17 cellular contexts compared by ENCODE assay signal in genomic region chr2:71370015-71370414, GRCh38. TPM values are rescaled to one million over a fixed set of nuclear protein-coding genes. Genes with fewer than 3 reads are reported as not detected.
DNase-seq lines count a peak whose midpoint lies in the region; ATAC-seq and TF ChIP-seq lines count a peak whose summit lies in the region.
"Had no signal": no experiment of that assay in that cellular context is flagged by ENCODE, and none has a peak within 500 bp of the region (broad histone marks: within the 10 kb centered on the region; RNA-seq: fewer than 3 reads in every experiment).

No MANE protein-coding gene starts in this region.

- H3K4me1 ChIP-seq in psoas muscle: no peaks in the 10 kb centered on the region
- H3K4me1 ChIP-seq: Caco-2 had no signal

- no peaks in the 10 kb centered on the region for H3K9me3 Mint-ChIP-seq in natural killer cell
- H3K9me3 Mint-ChIP-seq in natural killer cell treated with Interleukin-12 subunit alpha and Interleukin-12 subunit beta and Interleukin-15 and Interleukin-18, amount 100 ng/mL, for 72 hours: no peaks in the 10 kb centered on the region
- H3K9me3 Mint-ChIP-seq: CD4-positive, alpha-beta memory T cell had no signal

- ATAC-seq in natural killer cell (no peak), T-helper 17 cell (no peak), psoas muscle (no peak), GM21528 (IDR thresholded peaks at IDR 0.05; ENCODE audit: low FRiP score, unreplicated experiment) (no peak)
- ATAC-seq in natural killer cell treated with Interleukin-12 subunit alpha and Interleukin-12 subunit beta and Interleukin-15 and Interleukin-18, amount 100 ng/mL, for 72 hours: no peak

- H3K27ac ChIP-seq in psoas muscle: peak overlapping the region; percentile 36
- H3K27ac ChIP-seq: GM23248 had no signal

- H3K27ac Mint-ChIP-seq in natural killer cell (peak overlapping the region; percentile 3 to 40), T-helper 17 cell (peak overlapping the region; percentile 27)
- no peak overlapping the region for H3K27ac Mint-ChIP-seq in natural killer cell treated with Interleukin-12 subunit alpha and Interleukin-12 subunit beta and Interleukin-15 and Interleukin-18, amount 100 ng/mL, for 72 hours

- intact Hi-C loops in natural killer cell (cut with micrococcal nuclease): no loop called here
- intact Hi-C loops in psoas muscle (cut with DNase I): no loop called here

- H3K4me3 Mint-ChIP-seq in natural killer cell (no peak overlapping the region), T-helper 17 cell (no peak overlapping the region)
- H3K4me3 Mint-ChIP-seq in natural killer cell treated with Interleukin-12 subunit alpha and Interleukin-12 subunit beta and Interleukin-15 and Interleukin-18, amount 100 ng/mL, for 72 hours: no peak overlapping the region
- H3K4me3 Mint-ChIP-seq: CD4-positive, alpha-beta memory T cell had no signal

- H3K27me3 Mint-ChIP-seq in natural killer cell (ENCODE audit: low read depth in 2 of 2): no peaks in the 10 kb centered on the region
- no peaks in the 10 kb centered on the region for H3K27me3 Mint-ChIP-seq in natural killer cell treated with Interleukin-12 subunit alpha and Interleukin-12 subunit beta and Interleukin-15 and Interleukin-18, amount 100 ng/mL, for 72 hours
- no peaks in the 10 kb centered on the region for H3K27me3 Mint-ChIP-seq in T-helper 17 cell
- H3K27me3 Mint-ChIP-seq: CD4-positive, alpha-beta memory T cell had no signal

- H3K9me3 ChIP-seq in T-helper 17 cell (ENCODE audit: control insufficient read depth, low read length, poor library complexity, severe bottlenecking): no peaks in the 10 kb centered on the region
- no peaks in the 10 kb centered on the region for H3K9me3 ChIP-seq in psoas muscle
- H3K9me3 ChIP-seq: Caco-2 had no signal

- WGBS in psoas muscle, 3 donors: 78 to 87% (median 80%) methylated on average over 2 of the region's 2 CpGs

- no peaks in the 10 kb centered on the region for H3K36me3 Mint-ChIP-seq in natural killer cell
- peaks cover 12% of the 10 kb centered on the region for H3K36me3 Mint-ChIP-seq in natural killer cell treated with Interleukin-12 subunit alpha and Interleukin-12 subunit beta and Interleukin-15 and Interleukin-18, amount 100 ng/mL, for 72 hours
- H3K36me3 Mint-ChIP-seq in T-helper 17 cell (ENCODE audit: low read depth): peaks cover 2% of the 10 kb centered on the region

- TF ChIP-seq CTCF in natural killer cell (IDR thresholded peaks at IDR 0.05) (no peak), psoas muscle (IDR thresholded peaks at IDR 0.05) (no peak)

- no peaks in the 10 kb centered on the region for H3K27me3 ChIP-seq in psoas muscle (ENCODE audit: insufficient read depth in 3 of 3, low read length in 2 of 3)

- peaks cover 7 to 15% of the 10 kb centered on the region in 2 donors for H3K4me1 Mint-ChIP-seq in natural killer cell
- peaks cover 6 to 11% of the 10 kb centered on the region in 2 donors for H3K4me1 Mint-ChIP-seq in natural killer cell treated with Interleukin-12 subunit alpha and Interleukin-12 subunit beta and Interleukin-15 and Interleukin-18, amount 100 ng/mL, for 72 hours (ENCODE audit: low read depth in 2 of 2)
- H3K4me1 Mint-ChIP-seq in T-helper 17 cell: peaks cover 18% of the 10 kb centered on the region

- DNase-seq in natural killer cell (no peak), T-helper 17 cell (no peak), psoas muscle (no peak), GDM1 (lab: John Stamatoyannopoulos, UW) (no peak)
- DNase-seq in natural killer cell treated with Interleukin-12 subunit alpha and Interleukin-12 subunit beta and Interleukin-15 and Interleukin-18, amount 100 ng/mL, for 72 hours (ENCODE audit: low spot score): no peak
- DNase-seq: 8988T; C1 segment of cervical spinal cord; Caco-2; CD4-positive, alpha-beta memory T cell; DMS 273 treated with DMSO at 0.1 percent for 48 hours; DMS79; EL; GF-D8; GM23248; H7; HCEC 1CT had no signal

- peaks cover 2 to 92% of the 10 kb centered on the region in 2 donors for H3K36me3 ChIP-seq in psoas muscle (ENCODE audit: insufficient read depth in 1 of 2, low read depth in 1 of 2)

- no peak overlapping the region for H3K4me3 ChIP-seq in psoas muscle
- H3K4me3 ChIP-seq: GM23248 had no signal

RNA-seq across cellular contexts. Expression of gene ZNF638, which starts 38.4 kb away (rescaled TPM):
- total RNA-seq in natural killer cell (100 to 1,000 TPM; 104 to 126 (median 113) TPM), T-helper 17 cell (100 to 1,000 TPM in 1 of 2 donors, 10 to 100 TPM in 1; 93.7 to 104 TPM), psoas muscle (10 to 100 TPM; 62.3 to 73.6 (median 65.4) TPM)
- 100 to 1,000 TPM; 104 to 135 TPM for total RNA-seq in natural killer cell treated with Interleukin-12 subunit alpha and Interleukin-12 subunit beta and Interleukin-15 and Interleukin-18, amount 100 ng/mL, for 72 hours
- 10 to 100 TPM; 50.5 to 58.6 (median 56.3) TPM for polyA plus RNA-seq in psoas muscle

Comparison
In these comparisons a context has a peak if more than half of its experiments do, and no peak if none do; other contexts are left out.
1. H3K27ac Mint-ChIP-seq: peak in natural killer cell (2 of 2) and T-helper 17 cell (single experiment); none in natural killer cell treated with Interleukin-12 subunit alpha and Interleukin-12 subunit beta and Interleukin-15 and Interleukin-18, amount 100 ng/mL, for 72 hours (0 of 2).